ENCODE assay signal across 1 cellular context in the genomic region with DNA sequence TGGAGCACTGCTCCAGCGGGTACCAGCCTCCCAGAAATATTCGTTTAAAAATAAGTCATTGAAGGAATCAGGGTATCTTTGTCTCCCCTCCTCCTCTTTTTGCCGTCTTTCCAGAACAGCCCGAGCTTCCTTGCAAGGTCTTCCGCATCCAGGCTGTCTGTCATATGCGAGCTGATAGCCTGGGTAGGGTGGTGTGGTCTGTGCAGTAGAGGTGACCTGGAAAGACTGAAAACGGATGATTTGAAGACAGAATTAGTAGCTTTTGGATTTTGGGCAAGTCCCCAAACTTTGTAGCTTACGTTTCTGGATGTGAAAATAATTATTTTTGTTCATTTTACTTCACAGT.
TF ChIP-seq lines count a peak whose summit lies in the region.

No MANE protein-coding gene starts in this region.

TF ChIP-seq in GM23338, 12 proteins besides CTCF, POLR2A, EP300 and RAD21 (continued from another document):
- TF ChIP-seq, protein P1, sequence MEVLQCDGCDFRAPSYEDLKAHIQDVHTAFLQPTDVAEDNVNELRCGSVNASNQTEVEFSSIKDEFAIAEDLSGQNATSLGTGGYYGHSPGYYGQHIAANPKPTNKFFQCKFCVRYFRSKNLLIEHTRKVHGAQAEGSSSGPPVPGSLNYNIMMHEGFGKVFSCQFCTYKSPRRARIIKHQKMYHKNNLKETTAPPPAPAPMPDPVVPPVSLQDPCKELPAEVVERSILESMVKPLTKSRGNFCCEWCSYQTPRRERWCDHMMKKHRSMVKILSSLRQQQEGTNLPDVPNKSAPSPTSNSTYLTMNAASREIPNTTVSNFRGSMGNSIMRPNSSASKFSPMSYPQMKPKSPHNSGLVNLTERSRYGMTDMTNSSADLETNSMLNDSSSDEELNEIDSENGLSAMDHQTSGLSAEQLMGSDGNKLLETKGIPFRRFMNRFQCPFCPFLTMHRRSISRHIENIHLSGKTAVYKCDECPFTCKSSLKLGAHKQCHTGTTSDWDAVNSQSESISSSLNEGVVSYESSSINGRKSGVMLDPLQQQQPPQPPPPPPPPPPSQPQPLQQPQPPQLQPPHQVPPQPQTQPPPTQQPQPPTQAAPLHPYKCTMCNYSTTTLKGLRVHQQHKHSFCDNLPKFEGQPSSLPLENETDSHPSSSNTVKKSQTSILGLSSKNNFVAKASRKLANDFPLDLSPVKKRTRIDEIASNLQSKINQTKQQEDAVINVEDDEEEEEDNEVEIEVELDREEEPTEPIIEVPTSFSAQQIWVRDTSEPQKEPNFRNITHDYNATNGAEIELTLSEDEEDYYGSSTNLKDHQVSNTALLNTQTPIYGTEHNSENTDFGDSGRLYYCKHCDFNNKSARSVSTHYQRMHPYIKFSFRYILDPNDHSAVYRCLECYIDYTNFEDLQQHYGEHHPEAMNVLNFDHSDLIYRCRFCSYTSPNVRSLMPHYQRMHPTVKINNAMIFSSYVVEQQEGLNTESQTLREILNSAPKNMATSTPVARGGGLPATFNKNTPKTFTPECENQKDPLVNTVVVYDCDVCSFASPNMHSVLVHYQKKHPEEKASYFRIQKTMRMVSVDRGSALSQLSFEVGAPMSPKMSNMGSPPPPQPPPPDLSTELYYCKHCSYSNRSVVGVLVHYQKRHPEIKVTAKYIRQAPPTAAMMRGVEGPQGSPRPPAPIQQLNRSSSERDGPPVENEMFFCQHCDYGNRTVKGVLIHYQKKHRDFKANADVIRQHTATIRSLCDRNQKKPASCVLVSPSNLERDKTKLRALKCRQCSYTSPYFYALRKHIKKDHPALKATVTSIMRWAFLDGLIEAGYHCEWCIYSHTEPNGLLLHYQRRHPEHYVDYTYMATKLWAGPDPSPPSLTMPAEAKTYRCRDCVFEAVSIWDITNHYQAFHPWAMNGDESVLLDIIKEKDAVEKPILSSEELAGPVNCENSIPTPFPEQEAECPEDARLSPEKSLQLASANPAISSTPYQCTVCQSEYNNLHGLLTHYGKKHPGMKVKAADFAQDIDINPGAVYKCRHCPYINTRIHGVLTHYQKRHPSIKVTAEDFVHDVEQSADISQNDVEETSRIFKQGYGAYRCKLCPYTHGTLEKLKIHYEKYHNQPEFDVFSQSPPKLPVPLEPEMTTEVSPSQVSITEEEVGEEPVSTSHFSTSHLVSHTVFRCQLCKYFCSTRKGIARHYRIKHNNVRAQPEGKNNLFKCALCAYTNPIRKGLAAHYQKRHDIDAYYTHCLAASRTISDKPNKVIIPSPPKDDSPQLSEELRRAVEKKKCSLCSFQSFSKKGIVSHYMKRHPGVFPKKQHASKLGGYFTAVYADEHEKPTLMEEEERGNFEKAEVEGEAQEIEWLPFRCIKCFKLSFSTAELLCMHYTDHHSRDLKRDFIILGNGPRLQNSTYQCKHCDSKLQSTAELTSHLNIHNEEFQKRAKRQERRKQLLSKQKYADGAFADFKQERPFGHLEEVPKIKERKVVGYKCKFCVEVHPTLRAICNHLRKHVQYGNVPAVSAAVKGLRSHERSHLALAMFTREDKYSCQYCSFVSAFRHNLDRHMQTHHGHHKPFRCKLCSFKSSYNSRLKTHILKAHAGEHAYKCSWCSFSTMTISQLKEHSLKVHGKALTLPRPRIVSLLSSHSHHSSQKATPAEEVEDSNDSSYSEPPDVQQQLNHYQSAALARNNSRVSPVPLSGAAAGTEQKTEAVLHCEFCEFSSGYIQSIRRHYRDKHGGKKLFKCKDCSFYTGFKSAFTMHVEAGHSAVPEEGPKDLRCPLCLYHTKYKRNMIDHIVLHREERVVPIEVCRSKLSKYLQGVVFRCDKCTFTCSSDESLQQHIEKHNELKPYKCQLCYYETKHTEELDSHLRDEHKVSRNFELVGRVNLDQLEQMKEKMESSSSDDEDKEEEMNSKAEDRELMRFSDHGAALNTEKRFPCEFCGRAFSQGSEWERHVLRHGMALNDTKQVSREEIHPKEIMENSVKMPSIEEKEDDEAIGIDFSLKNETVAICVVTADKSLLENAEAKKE (CRISPR knock-in tag; IDR thresholded peaks at IDR 0.05), result no peak
- TF ChIP-seq, protein P2, sequence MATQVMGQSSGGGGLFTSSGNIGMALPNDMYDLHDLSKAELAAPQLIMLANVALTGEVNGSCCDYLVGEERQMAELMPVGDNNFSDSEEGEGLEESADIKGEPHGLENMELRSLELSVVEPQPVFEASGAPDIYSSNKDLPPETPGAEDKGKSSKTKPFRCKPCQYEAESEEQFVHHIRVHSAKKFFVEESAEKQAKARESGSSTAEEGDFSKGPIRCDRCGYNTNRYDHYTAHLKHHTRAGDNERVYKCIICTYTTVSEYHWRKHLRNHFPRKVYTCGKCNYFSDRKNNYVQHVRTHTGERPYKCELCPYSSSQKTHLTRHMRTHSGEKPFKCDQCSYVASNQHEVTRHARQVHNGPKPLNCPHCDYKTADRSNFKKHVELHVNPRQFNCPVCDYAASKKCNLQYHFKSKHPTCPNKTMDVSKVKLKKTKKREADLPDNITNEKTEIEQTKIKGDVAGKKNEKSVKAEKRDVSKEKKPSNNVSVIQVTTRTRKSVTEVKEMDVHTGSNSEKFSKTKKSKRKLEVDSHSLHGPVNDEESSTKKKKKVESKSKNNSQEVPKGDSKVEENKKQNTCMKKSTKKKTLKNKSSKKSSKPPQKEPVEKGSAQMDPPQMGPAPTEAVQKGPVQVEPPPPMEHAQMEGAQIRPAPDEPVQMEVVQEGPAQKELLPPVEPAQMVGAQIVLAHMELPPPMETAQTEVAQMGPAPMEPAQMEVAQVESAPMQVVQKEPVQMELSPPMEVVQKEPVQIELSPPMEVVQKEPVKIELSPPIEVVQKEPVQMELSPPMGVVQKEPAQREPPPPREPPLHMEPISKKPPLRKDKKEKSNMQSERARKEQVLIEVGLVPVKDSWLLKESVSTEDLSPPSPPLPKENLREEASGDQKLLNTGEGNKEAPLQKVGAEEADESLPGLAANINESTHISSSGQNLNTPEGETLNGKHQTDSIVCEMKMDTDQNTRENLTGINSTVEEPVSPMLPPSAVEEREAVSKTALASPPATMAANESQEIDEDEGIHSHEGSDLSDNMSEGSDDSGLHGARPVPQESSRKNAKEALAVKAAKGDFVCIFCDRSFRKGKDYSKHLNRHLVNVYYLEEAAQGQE (IDR thresholded peaks at IDR 0.05; ENCODE audit: unreplicated experiment), result no peak
- TF ChIP-seq EZH2phosphoT487 (IDR thresholded peaks at IDR 0.05; ENCODE audit: unreplicated experiment), result no peak
- TF ChIP-seq ZNF114 (CRISPR knock-in tag; IDR thresholded peaks at IDR 0.05), result no peak
- TF ChIP-seq NANOG (IDR thresholded peaks at IDR 0.05; ENCODE audit: borderline replicate concordance), result no peak
